22 cellular contexts compared by ENCODE assay signal in the genomic region with DNA sequence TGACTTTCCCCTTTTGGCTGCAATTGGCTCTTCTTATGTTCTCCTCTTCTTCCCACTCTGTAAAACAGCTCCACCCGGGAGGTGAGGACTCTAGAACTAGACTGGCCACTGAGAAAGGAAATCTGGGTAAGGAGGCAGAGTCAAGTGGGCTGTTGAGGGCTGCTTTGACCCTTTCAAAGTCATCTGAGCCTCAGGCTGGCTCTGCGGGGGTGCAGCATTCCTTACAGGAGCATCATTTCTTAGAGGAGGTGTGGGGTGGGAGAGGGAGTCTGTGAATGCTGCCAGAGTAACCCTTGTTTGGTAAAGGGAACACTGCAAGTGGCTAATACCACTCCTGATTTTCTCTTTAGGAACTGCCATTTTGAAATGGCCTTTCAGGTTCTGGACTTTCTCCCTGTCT.
"Had no signal": no experiment of that assay in that cellular context is flagged by ENCODE, and none has a peak within 500 bp of the region (broad histone marks: within the 10 kb centered on the region; RNA-seq: fewer than 3 reads in every experiment).

No MANE protein-coding gene starts in this region.

- DNase-seq: KBM-7, MV-4-11, NCI-H1048, NCI-H1105, NCI-H1417, NCI-H1436 treated with DMSO at 0.1 percent for 48 hours, NCI-H1694, NCI-H1930, NCI-H2081, NCI-H2107, NCI-H2227 treated with DMSO at 0.1 percent for 48 hours, NCI-H446, NCI-H510A, NCI-H524 treated with DMSO at 0.1 percent for 48 hours, NCI-H69, NCI-H774, OCI-M1, PC-9, Peyer's patch, SHP77 treated with DMSO at 0.1 percent for 48 hours, SJCRH30 had no signal

- H3K9me3 ChIP-seq: Peyer's patch, SJCRH30 had no signal

- H3K4me1 ChIP-seq: Peyer's patch, SJCRH30 had no signal

- H3K27me3 ChIP-seq: Peyer's patch, SJCRH30 had no signal

- H3K4me3 ChIP-seq: PC-9, Peyer's patch, SJCRH30 had no signal

- H3K27ac ChIP-seq: HL-60, PC-9, Peyer's patch, SJCRH30 had no signal

- H3K36me3 ChIP-seq: Peyer's patch, SJCRH30 had no signal
